In the genomic region with DNA sequence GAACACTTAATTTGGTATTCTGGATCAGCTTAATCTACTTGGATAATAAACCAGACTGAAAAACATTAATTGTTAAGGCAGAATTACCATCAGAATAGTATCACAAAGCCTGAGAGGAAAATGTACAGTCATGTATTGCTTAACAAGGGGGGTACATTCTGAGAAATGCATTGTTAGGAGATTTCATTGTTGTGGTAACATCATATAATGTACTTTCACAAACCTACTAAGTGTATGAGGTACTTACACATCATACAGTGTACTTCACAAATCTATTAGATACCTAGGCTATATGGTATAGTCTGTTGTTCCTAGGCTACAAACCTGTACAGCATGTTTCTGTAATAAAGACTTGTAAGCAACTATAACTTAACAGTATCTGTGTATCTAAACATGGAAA, we compare ENCODE assay signal across 1 cellular context.
TF ChIP-seq lines count a peak whose summit lies in the region.

No MANE protein-coding gene starts in this region.

TF ChIP-seq in GM23338, 12 proteins besides CTCF, POLR2A, EP300 and RAD21 (continued from another document):
- TF ChIP-seq, protein P1, sequence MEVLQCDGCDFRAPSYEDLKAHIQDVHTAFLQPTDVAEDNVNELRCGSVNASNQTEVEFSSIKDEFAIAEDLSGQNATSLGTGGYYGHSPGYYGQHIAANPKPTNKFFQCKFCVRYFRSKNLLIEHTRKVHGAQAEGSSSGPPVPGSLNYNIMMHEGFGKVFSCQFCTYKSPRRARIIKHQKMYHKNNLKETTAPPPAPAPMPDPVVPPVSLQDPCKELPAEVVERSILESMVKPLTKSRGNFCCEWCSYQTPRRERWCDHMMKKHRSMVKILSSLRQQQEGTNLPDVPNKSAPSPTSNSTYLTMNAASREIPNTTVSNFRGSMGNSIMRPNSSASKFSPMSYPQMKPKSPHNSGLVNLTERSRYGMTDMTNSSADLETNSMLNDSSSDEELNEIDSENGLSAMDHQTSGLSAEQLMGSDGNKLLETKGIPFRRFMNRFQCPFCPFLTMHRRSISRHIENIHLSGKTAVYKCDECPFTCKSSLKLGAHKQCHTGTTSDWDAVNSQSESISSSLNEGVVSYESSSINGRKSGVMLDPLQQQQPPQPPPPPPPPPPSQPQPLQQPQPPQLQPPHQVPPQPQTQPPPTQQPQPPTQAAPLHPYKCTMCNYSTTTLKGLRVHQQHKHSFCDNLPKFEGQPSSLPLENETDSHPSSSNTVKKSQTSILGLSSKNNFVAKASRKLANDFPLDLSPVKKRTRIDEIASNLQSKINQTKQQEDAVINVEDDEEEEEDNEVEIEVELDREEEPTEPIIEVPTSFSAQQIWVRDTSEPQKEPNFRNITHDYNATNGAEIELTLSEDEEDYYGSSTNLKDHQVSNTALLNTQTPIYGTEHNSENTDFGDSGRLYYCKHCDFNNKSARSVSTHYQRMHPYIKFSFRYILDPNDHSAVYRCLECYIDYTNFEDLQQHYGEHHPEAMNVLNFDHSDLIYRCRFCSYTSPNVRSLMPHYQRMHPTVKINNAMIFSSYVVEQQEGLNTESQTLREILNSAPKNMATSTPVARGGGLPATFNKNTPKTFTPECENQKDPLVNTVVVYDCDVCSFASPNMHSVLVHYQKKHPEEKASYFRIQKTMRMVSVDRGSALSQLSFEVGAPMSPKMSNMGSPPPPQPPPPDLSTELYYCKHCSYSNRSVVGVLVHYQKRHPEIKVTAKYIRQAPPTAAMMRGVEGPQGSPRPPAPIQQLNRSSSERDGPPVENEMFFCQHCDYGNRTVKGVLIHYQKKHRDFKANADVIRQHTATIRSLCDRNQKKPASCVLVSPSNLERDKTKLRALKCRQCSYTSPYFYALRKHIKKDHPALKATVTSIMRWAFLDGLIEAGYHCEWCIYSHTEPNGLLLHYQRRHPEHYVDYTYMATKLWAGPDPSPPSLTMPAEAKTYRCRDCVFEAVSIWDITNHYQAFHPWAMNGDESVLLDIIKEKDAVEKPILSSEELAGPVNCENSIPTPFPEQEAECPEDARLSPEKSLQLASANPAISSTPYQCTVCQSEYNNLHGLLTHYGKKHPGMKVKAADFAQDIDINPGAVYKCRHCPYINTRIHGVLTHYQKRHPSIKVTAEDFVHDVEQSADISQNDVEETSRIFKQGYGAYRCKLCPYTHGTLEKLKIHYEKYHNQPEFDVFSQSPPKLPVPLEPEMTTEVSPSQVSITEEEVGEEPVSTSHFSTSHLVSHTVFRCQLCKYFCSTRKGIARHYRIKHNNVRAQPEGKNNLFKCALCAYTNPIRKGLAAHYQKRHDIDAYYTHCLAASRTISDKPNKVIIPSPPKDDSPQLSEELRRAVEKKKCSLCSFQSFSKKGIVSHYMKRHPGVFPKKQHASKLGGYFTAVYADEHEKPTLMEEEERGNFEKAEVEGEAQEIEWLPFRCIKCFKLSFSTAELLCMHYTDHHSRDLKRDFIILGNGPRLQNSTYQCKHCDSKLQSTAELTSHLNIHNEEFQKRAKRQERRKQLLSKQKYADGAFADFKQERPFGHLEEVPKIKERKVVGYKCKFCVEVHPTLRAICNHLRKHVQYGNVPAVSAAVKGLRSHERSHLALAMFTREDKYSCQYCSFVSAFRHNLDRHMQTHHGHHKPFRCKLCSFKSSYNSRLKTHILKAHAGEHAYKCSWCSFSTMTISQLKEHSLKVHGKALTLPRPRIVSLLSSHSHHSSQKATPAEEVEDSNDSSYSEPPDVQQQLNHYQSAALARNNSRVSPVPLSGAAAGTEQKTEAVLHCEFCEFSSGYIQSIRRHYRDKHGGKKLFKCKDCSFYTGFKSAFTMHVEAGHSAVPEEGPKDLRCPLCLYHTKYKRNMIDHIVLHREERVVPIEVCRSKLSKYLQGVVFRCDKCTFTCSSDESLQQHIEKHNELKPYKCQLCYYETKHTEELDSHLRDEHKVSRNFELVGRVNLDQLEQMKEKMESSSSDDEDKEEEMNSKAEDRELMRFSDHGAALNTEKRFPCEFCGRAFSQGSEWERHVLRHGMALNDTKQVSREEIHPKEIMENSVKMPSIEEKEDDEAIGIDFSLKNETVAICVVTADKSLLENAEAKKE (CRISPR knock-in tag; IDR thresholded peaks at IDR 0.05): no peak
- TF ChIP-seq NANOG (IDR thresholded peaks at IDR 0.05; ENCODE audit: borderline replicate concordance) (no peak), ZNF331 (CRISPR knock-in tag; IDR thresholded peaks at IDR 0.05; ENCODE audit: low read depth) (no peak), POLR2AphosphoS5 (IDR thresholded peaks at IDR 0.05; ENCODE audit: low read depth) (no peak)
- TF ChIP-seq, protein P2, sequence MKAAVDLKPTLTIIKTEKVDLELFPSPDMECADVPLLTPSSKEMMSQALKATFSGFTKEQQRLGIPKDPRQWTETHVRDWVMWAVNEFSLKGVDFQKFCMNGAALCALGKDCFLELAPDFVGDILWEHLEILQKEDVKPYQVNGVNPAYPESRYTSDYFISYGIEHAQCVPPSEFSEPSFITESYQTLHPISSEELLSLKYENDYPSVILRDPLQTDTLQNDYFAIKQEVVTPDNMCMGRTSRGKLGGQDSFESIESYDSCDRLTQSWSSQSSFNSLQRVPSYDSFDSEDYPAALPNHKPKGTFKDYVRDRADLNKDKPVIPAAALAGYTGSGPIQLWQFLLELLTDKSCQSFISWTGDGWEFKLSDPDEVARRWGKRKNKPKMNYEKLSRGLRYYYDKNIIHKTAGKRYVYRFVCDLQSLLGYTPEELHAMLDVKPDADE (IDR thresholded peaks at IDR 0.05): no peak
